ENCODE assay signal across 12 cellular contexts in genomic region chr11:111308140-111308539, GRCh38. TPM values are rescaled to one million over a fixed set of nuclear protein-coding genes. Genes with fewer than 3 reads are reported as not detected.
DNase-seq lines count a peak whose midpoint lies in the region; ATAC-seq, FAIRE-seq and TF ChIP-seq lines count a peak whose summit lies in the region.
"Had no signal": no experiment of that assay in that cellular context is flagged by ENCODE, and none has a peak within 500 bp of the region (broad histone marks: within the 10 kb centered on the region; RNA-seq: fewer than 3 reads in every experiment).

No MANE protein-coding gene starts in this region.

- intact Hi-C loops in left ventricle myocardium superior (cut with micrococcal nuclease) = no loop called here

- no peak for TF ChIP-seq EP300 in A549 (IDR thresholded peaks at IDR 0.05)

- H3K4me2 ChIP-seq in A549 = peak overlapping the region; percentile 69

- TF ChIP-seq CTCF in A549 (IDR thresholded peaks at IDR 0.05) (no peak), omental fat pad (IDR thresholded peaks at IDR 0.05) (no peak)

- FAIRE-seq in A549 (lab: Jason Lieb, UNC) = no peak

- H3K27ac ChIP-seq in A549 = peak overlapping the region; percentile 48 to 57; a peak in 5 of 6 replicates
- H3K27ac ChIP-seq: RWPE1, upper lobe of left lung had no signal

- no peak overlapping the region for H3K4me3 ChIP-seq in A549
- H3K4me3 ChIP-seq: upper lobe of left lung had no signal

- ATAC-seq in A549 (peak; percentile 78 to 88), left ventricle myocardium superior (peak; percentile 71), omental fat pad (ENCODE audit: low FRiP score) (no peak)

- peaks cover 44% of the 10 kb centered on the region for H3K4me1 ChIP-seq in A549
- H3K4me1 ChIP-seq: upper lobe of left lung had no signal

- TF ChIP-seq RAD21 in A549 (conservative IDR thresholded peaks at IDR 0.05 in 1 of 2, IDR thresholded peaks at IDR 0.05 in 1 of 2) = no peak

- TF ChIP-seq POLR2A in A549 (IDR thresholded peaks at IDR 0.05; ENCODE audit: low read length) = no peak

- DNase-seq in A549 (ENCODE audit: low read depth in 1 of 2, low spot score in 1 of 2) = peak; percentile 20 to 58
- DNase-seq in NCI-H1092 treated with DMSO at 0.1 percent for 48 hours (lab: John Stamatoyannopoulos, UW) = peak; percentile 95
- DNase-seq in NCI-H510A (lab: John Stamatoyannopoulos, UW) = peak; percentile 63
- DNase-seq in left ventricle myocardium superior = peak; percentile 48
- DNase-seq in HuH-7.5 (ENCODE audit: low spot score) = no peak
- no peak for DNase-seq in stimulated activated CD4-positive, alpha-beta T cell treated with anti-CD3 and anti-CD28 coated beads, Interleukin-12 subunit alpha, Interleukin-12 subunit beta, amount 100 ng/mL, for 4 hours
- DNase-seq in omental fat pad (ENCODE audit: low spot score) = no peak
- DNase-seq in activated CD4-positive, alpha-beta T cell treated with anti-CD3 and anti-CD28 coated beads, Interleukin-2, amount 50 U/mL, for 4 hours = no peak
- DNase-seq: activated T-cell treated with anti-CD3 and anti-CD28 coated beads, Interleukin-2, amount 50 U/mL, for 48 hours; MM.1S had no signal

- 7% methylated on average over 6 of the region's 7 CpGs for WGBS in A549 (ENCODE audit: missing lambda C conversion rate)

- CTCF ChIA-PET in A549 (lab: Yijun Ruan, JAX) = no interaction called here

- POLR2A ChIA-PET in A549 (lab: Yijun Ruan, JAX) = no interaction called here

- no peaks in the 10 kb centered on the region for H3K9me3 ChIP-seq in A549
- H3K9me3 ChIP-seq: upper lobe of left lung had no signal

TF ChIP-seq in A549, 52 proteins besides CTCF, POLR2A, EP300 and RAD21:
- TF ChIP-seq ZSCAN20 (CRISPR knock-in tag; IDR thresholded peaks at IDR 0.05) (no peak), FOSL2 (IDR thresholded peaks at IDR 0.05) (no peak), FOSL2 (CRISPR knock-in tag; IDR thresholded peaks at IDR 0.05) (no peak), ESRRA (IDR thresholded peaks at IDR 0.05; ENCODE audit: borderline replicate concordance, low read length) (no peak), HOXB5 (CRISPR knock-in tag; IDR thresholded peaks at IDR 0.05) (no peak), CHD4 (IDR thresholded peaks at IDR 0.05; ENCODE audit: borderline replicate concordance) (no peak), MAFK (IDR thresholded peaks at IDR 0.05; ENCODE audit: partially characterized antibody) (peak; percentile 44)

RNA-seq across cellular contexts. Expression of gene POU2AF3, which starts 9.8 kb away (rescaled TPM):
- 2.9 and 4.2 TPM in 2 replicates for polyA plus RNA-seq in A549 (2011; rRNA removed)
- polyA plus RNA-seq in A549 (2012; cell fraction: cytosol; rRNA removed) = 0.77 and 1.0 TPM in 2 replicates
- 3.4 and 3.5 TPM in 2 replicates for polyA plus RNA-seq in A549 (2012; cell fraction: nucleus; rRNA removed)
- 0.63 to 0.87 TPM (median 0.63 TPM) in 3 replicates for polyA plus RNA-seq in A549 (2017; fragmentation: RNase III; extraction: RNeasy Plus Mini Kit Qiagen cat#74134 plus additional on column Dnase treatment)
- polyA minus RNA-seq in A549 (2011; rRNA and poly(A)+ RNA removed) = 1.1 and 1.4 TPM in 2 replicates
- total RNA-seq in left ventricle myocardium superior = 0.74 TPM
- 1 to 10 TPM in 1 of 4 donors, under 1 TPM in 2, not detected in 1; 0.50 to 4.7 (median 0.84) TPM for total RNA-seq in omental fat pad

Comparison
In these comparisons a context has a peak if more than half of its experiments do, and no peak if none do; other contexts are left out.
1. DNase-seq: peak in A549 (2 of 2), NCI-H1092 treated with DMSO at 0.1 percent for 48 hours (single experiment), NCI-H510A (single experiment) and left ventricle myocardium superior (single experiment); none in HuH-7.5 (single experiment), stimulated activated CD4-positive, alpha-beta T cell treated with anti-CD3 and anti-CD28 coated beads, Interleukin-12 subunit alpha, Interleukin-12 subunit beta, amount 100 ng/mL, for 4 hours (single experiment), omental fat pad (single experiment) and activated CD4-positive, alpha-beta T cell treated with anti-CD3 and anti-CD28 coated beads, Interleukin-2, amount 50 U/mL, for 4 hours (0 of 2).